13 cellular contexts compared by ENCODE assay signal in genomic region chr3:45582407-45582806, GRCh38. TPM values are rescaled to one million over a fixed set of nuclear protein-coding genes. Genes with fewer than 3 reads are reported as not detected.
DNase-seq lines count a peak whose midpoint lies in the region; ATAC-seq and TF ChIP-seq lines count a peak whose summit lies in the region.
"Had no signal": no experiment of that assay in that cellular context is flagged by ENCODE, and none has a peak within 500 bp of the region (broad histone marks: within the 10 kb centered on the region; RNA-seq: fewer than 3 reads in every experiment).

No MANE protein-coding gene starts in this region.

- H3K9me3 ChIP-seq in lung (ENCODE audit: control insufficient read depth in 2 of 2, insufficient read depth in 1 of 2, low read length in 1 of 2) (no peaks in the 10 kb centered on the region), upper lobe of left lung (no peaks in the 10 kb centered on the region)

- WGBS in lung, 2 donors: 80 to 81% methylated on average over 2 of the region's 2 CpGs
- WGBS in upper lobe of left lung, 2 donors: 68 to 86% methylated on average over 2 of the region's 2 CpGs

- H3K4me1 Mint-ChIP-seq in activated T-cell treated with anti-CD3 and anti-CD28 coated beads, Interleukin-2, amount 50 U/mL, for 24 hours (ENCODE audit: low read depth): no peaks in the 10 kb centered on the region

- H3K27me3 ChIP-seq in dorsolateral prefrontal cortex: peaks cover 0 to 6% (median 0%) of the 10 kb centered on the region in 45 donors
- no peaks in the 10 kb centered on the region for H3K27me3 ChIP-seq in lung (ENCODE audit: control insufficient read depth, insufficient read depth)
- H3K27me3 ChIP-seq in upper lobe of left lung: no peaks in the 10 kb centered on the region

- H3K4me1 ChIP-seq in lung (ENCODE audit: control insufficient read depth in 2 of 2, insufficient read depth in 2 of 2, low read length in 2 of 2) (peaks cover 4 to 17% of the 10 kb centered on the region in 2 donors), upper lobe of left lung (peaks cover 12 to 24% (median 17%) of the 10 kb centered on the region in 4 donors)

- no peak overlapping the region for H3K4me3 ChIP-seq in dorsolateral prefrontal cortex
- no peak overlapping the region for H3K4me3 ChIP-seq in lung
- H3K4me3 ChIP-seq in upper lobe of left lung: no peak overlapping the region

- TF ChIP-seq CTCF in dorsolateral prefrontal cortex (IDR thresholded peaks at IDR 0.05 in 54 of 56, conservative IDR thresholded peaks at IDR 0.05 in 2 of 56; ENCODE audit: low read depth in 1 of 56, partially characterized antibody in 56 of 56) (no peak), lung (IDR thresholded peaks at IDR 0.05; ENCODE audit: control extremely low read depth, extremely low read depth) (no peak), upper lobe of left lung (IDR thresholded peaks at IDR 0.05) (no peak)

- no peaks in the 10 kb centered on the region for H3K27me3 Mint-ChIP-seq in activated T-cell treated with anti-CD3 and anti-CD28 coated beads, Interleukin-2, amount 50 U/mL, for 24 hours

- no peaks in the 10 kb centered on the region for H3K36me3 Mint-ChIP-seq in activated T-cell treated with anti-CD3 and anti-CD28 coated beads, Interleukin-2, amount 50 U/mL, for 24 hours (ENCODE audit: low read depth)

- peak overlapping the region in 47 of 59 donors; percentile 34 to 93 (median 85) for H3K27ac ChIP-seq in dorsolateral prefrontal cortex
- H3K27ac ChIP-seq in lung (ENCODE audit: low read depth in 1 of 2, low read length in 1 of 2): no peak overlapping the region
- peak overlapping the region in 3 of 4 donors; percentile 1 to 54 (median 36) for H3K27ac ChIP-seq in upper lobe of left lung

- ATAC-seq in lung (ENCODE audit: insufficient read depth, low FRiP score) (peak; percentile 27), upper lobe of left lung (ENCODE audit: low FRiP score in 2 of 2) (peak in 1 of 2 donors; percentile 70), GM21576 (IDR thresholded peaks at IDR 0.05; ENCODE audit: unreplicated experiment) (no peak)

- no peak for TF ChIP-seq EP300 in upper lobe of left lung (IDR thresholded peaks at IDR 0.05)

- H3K36me3 ChIP-seq in lung (ENCODE audit: control insufficient read depth in 2 of 2, insufficient read depth in 2 of 2, low read length in 2 of 2) (no peaks in the 10 kb centered on the region), upper lobe of left lung (no peaks in the 10 kb centered on the region)

- DNase-seq in NCI-H1694 treated with DMSO at 0.1 percent for 48 hours (lab: John Stamatoyannopoulos, UW): peak; percentile 18
- DNase-seq in NCI-H1694 (lab: John Stamatoyannopoulos, UW): no peak
- no peak for DNase-seq in dorsolateral prefrontal cortex
- no peak for DNase-seq in lung (ENCODE audit: low spot score)
- DNase-seq in upper lobe of left lung: no peak
- no peak for DNase-seq in activated T-cell treated with anti-CD3 and anti-CD28 coated beads for 4 hours
- DNase-seq in activated T-cell treated with anti-CD3 and anti-CD28 coated beads, Interleukin-2, amount 50 U/mL, for 24 hours: no peak
- DNase-seq: 8988T, DMS53, H9, NCI-H1417, NCI-H526 had no signal

- H3K4me3 Mint-ChIP-seq in activated T-cell treated with anti-CD3 and anti-CD28 coated beads, Interleukin-2, amount 50 U/mL, for 24 hours: no peak overlapping the region
- H3K4me3 Mint-ChIP-seq: H9 had no signal

- H3K9me3 Mint-ChIP-seq in activated T-cell treated with anti-CD3 and anti-CD28 coated beads, Interleukin-2, amount 50 U/mL, for 24 hours: no peaks in the 10 kb centered on the region
- H3K9me3 Mint-ChIP-seq: H9 had no signal

- no peak for TF ChIP-seq POLR2A in upper lobe of left lung (IDR thresholded peaks at IDR 0.05)

- intact Hi-C loops in dorsolateral prefrontal cortex (cut with DNase I): loop anchor here (2.0 to 5.0 kb wide), 4 partner anchors 16 to 75 kb away; no protein-coding TSS in a partner anchor

- no peak overlapping the region for H3K27ac Mint-ChIP-seq in activated T-cell treated with anti-CD3 and anti-CD28 coated beads, Interleukin-2, amount 50 U/mL, for 24 hours
- H3K27ac Mint-ChIP-seq: H9 had no signal

RNA-seq across cellular contexts. Expression of gene LIMD1, which starts 12.1 kb away (rescaled TPM):
- total RNA-seq in dorsolateral prefrontal cortex (10 to 100 TPM in 48 of 120 experiments, 1 to 10 TPM in 72; 4.4 to 23.9 (median 9.4) TPM), lung (100 to 1,000 TPM in 1 of 2 donors, 10 to 100 TPM in 1; 70.0 to 123 TPM), upper lobe of left lung (100 to 1,000 TPM in 2 of 6 donors, 10 to 100 TPM in 4; 78.6 to 176 (median 87.8) TPM)
- polyA plus RNA-seq in lung: 10 to 100 TPM in 1 of 2 donors, 1 to 10 TPM in 1; 9.3 to 18.5 TPM

Comparison
In these comparisons a context has a peak if more than half of its experiments do, and no peak if none do; other contexts are left out.
1. H3K27ac ChIP-seq: peak in dorsolateral prefrontal cortex (47 of 59) and upper lobe of left lung (3 of 4); none in lung (0 of 2).